Comparison of ENCODE assay signal across 1 cellular context in the genomic region with DNA sequence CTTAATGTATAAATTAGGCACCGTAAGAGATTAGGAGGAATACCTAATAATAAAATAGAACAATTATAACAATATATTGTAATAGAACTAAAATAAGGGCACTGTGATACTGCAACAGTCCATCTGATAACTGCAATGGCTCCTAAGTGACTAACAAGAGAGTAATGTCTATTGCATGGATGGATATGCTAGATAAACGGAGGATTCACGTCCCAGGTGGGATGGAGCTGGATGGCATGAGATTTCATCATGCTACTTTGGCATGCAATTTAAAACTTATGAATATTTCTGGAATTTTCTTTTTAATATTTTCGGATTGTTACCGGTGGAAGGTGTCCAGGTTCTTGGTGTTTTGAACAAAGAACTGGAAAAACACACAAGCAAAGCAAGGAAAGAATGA.
TF ChIP-seq lines count a peak whose summit lies in the region.

No MANE protein-coding gene starts in this region.

TF ChIP-seq in K562, 482 proteins besides CTCF, POLR2A, EP300 and RAD21 (continued from another document):
- TF ChIP-seq HNRNPL (IDR thresholded peaks at IDR 0.05; ENCODE audit: low read depth, low read length) = no peak
- peak; percentile 71 for TF ChIP-seq TEAD4 (IDR thresholded peaks at IDR 0.05; ENCODE audit: low read length)
- TF ChIP-seq TEAD4 (CRISPR knock-in tag; IDR thresholded peaks at IDR 0.05; ENCODE audit: borderline replicate concordance) = no peak
- no peak for TF ChIP-seq BMI1 (IDR thresholded peaks at IDR 0.05; ENCODE audit: low read length)
- no peak for TF ChIP-seq SIN3A (IDR thresholded peaks at IDR 0.05; ENCODE audit: borderline replicate concordance in 2 of 2, control insufficient read depth in 1 of 2, low read depth in 2 of 2, low read length in 2 of 2)
- TF ChIP-seq, protein P1, sequence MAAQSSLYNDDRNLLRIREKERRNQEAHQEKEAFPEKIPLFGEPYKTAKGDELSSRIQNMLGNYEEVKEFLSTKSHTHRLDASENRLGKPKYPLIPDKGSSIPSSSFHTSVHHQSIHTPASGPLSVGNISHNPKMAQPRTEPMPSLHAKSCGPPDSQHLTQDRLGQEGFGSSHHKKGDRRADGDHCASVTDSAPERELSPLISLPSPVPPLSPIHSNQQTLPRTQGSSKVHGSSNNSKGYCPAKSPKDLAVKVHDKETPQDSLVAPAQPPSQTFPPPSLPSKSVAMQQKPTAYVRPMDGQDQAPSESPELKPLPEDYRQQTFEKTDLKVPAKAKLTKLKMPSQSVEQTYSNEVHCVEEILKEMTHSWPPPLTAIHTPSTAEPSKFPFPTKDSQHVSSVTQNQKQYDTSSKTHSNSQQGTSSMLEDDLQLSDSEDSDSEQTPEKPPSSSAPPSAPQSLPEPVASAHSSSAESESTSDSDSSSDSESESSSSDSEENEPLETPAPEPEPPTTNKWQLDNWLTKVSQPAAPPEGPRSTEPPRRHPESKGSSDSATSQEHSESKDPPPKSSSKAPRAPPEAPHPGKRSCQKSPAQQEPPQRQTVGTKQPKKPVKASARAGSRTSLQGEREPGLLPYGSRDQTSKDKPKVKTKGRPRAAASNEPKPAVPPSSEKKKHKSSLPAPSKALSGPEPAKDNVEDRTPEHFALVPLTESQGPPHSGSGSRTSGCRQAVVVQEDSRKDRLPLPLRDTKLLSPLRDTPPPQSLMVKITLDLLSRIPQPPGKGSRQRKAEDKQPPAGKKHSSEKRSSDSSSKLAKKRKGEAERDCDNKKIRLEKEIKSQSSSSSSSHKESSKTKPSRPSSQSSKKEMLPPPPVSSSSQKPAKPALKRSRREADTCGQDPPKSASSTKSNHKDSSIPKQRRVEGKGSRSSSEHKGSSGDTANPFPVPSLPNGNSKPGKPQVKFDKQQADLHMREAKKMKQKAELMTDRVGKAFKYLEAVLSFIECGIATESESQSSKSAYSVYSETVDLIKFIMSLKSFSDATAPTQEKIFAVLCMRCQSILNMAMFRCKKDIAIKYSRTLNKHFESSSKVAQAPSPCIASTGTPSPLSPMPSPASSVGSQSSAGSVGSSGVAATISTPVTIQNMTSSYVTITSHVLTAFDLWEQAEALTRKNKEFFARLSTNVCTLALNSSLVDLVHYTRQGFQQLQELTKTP (IDR thresholded peaks at IDR 0.05; ENCODE audit: low read depth in 1 of 2, partially characterized antibody in 2 of 2) = peak in 1 of 2 experiments; percentile 15
- no peak for TF ChIP-seq CEBPB (tag; IDR thresholded peaks at IDR 0.05)
- TF ChIP-seq ZEB2 (IDR thresholded peaks at IDR 0.05) = peak; percentile 54; the same call in 1 of the 2 replicates
- TF ChIP-seq SAFB2 (IDR thresholded peaks at IDR 0.05; ENCODE audit: borderline replicate concordance, low read depth, low read length, severe bottlenecking) = no peak
- TF ChIP-seq, protein P2, sequence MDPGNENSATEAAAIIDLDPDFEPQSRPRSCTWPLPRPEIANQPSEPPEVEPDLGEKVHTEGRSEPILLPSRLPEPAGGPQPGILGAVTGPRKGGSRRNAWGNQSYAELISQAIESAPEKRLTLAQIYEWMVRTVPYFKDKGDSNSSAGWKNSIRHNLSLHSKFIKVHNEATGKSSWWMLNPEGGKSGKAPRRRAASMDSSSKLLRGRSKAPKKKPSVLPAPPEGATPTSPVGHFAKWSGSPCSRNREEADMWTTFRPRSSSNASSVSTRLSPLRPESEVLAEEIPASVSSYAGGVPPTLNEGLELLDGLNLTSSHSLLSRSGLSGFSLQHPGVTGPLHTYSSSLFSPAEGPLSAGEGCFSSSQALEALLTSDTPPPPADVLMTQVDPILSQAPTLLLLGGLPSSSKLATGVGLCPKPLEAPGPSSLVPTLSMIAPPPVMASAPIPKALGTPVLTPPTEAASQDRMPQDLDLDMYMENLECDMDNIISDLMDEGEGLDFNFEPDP (CRISPR knock-in tag; IDR thresholded peaks at IDR 0.05) = no peak
- no peak for TF ChIP-seq HNRNPH1 (optimal IDR thresholded peaks at IDR 0.05; ENCODE audit: low read depth, low read length)
- TF ChIP-seq, protein P3, sequence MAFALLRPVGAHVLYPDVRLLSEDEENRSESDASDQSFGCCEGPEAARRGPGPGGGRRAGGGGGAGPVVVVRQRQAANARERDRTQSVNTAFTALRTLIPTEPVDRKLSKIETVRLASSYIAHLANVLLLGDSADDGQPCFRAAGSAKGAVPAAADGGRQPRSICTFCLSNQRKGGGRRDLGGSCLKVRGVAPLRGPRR (CRISPR knock-in tag; IDR thresholded peaks at IDR 0.05) = no peak
- TF ChIP-seq ZNF551 (CRISPR knock-in tag; IDR thresholded peaks at IDR 0.05) = no peak
- no peak for TF ChIP-seq RBFOX2 (IDR thresholded peaks at IDR 0.05; ENCODE audit: low read depth, low read length)
- TF ChIP-seq CTBP1 (IDR thresholded peaks at IDR 0.05; ENCODE audit: borderline replicate concordance) = 0 out of 2 replicates have a peak, but pooled peaks have one; percentile 14
- TF ChIP-seq CEBPG (CRISPR knock-in tag; IDR thresholded peaks at IDR 0.05) = peak; percentile 82
- TF ChIP-seq CEBPG (tag; conservative IDR thresholded peaks at IDR 0.05 in 1 of 2, IDR thresholded peaks at IDR 0.05 in 1 of 2) = peak in 1 of 2 experiments; percentile 83; a peak in 2 of 4 replicates
- no peak for TF ChIP-seq ZNF274 (IDR thresholded peaks at IDR 0.05; ENCODE audit: borderline replicate concordance, low read depth, low read length)
- TF ChIP-seq, protein P4, sequence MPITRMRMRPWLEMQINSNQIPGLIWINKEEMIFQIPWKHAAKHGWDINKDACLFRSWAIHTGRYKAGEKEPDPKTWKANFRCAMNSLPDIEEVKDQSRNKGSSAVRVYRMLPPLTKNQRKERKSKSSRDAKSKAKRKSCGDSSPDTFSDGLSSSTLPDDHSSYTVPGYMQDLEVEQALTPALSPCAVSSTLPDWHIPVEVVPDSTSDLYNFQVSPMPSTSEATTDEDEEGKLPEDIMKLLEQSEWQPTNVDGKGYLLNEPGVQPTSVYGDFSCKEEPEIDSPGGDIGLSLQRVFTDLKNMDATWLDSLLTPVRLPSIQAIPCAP (CRISPR knock-in tag; IDR thresholded peaks at IDR 0.05; ENCODE audit: borderline replicate concordance) = no peak
- TF ChIP-seq, protein P5, sequence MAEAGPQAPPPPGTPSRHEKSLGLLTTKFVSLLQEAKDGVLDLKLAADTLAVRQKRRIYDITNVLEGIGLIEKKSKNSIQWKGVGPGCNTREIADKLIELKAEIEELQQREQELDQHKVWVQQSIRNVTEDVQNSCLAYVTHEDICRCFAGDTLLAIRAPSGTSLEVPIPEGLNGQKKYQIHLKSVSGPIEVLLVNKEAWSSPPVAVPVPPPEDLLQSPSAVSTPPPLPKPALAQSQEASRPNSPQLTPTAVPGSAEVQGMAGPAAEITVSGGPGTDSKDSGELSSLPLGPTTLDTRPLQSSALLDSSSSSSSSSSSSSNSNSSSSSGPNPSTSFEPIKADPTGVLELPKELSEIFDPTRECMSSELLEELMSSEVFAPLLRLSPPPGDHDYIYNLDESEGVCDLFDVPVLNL (CRISPR knock-in tag; IDR thresholded peaks at IDR 0.05; ENCODE audit: low read depth) = no peak
- no peak for TF ChIP-seq HMG20A (CRISPR knock-in tag; conservative IDR thresholded peaks at IDR 0.05)
